1 cellular context compared by ENCODE assay signal in genomic region chr19:38704488-38705026, GRCh38.
TF ChIP-seq lines count a peak whose summit lies in the region.

No MANE protein-coding gene starts in this region.

TF ChIP-seq in GM23338, 12 proteins besides CTCF, POLR2A, EP300 and RAD21 (continued from another document):
- TF ChIP-seq ZNF462 (CRISPR knock-in tag; IDR thresholded peaks at IDR 0.05) = no peak
- TF ChIP-seq POLR2AphosphoS5 (IDR thresholded peaks at IDR 0.05; ENCODE audit: low read depth) = no peak
- TF ChIP-seq, protein P1, sequence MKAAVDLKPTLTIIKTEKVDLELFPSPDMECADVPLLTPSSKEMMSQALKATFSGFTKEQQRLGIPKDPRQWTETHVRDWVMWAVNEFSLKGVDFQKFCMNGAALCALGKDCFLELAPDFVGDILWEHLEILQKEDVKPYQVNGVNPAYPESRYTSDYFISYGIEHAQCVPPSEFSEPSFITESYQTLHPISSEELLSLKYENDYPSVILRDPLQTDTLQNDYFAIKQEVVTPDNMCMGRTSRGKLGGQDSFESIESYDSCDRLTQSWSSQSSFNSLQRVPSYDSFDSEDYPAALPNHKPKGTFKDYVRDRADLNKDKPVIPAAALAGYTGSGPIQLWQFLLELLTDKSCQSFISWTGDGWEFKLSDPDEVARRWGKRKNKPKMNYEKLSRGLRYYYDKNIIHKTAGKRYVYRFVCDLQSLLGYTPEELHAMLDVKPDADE (IDR thresholded peaks at IDR 0.05) = no peak
- TF ChIP-seq REST (IDR thresholded peaks at IDR 0.05; ENCODE audit: unreplicated experiment) = no peak
- TF ChIP-seq CREB1 (CRISPR knock-in tag; IDR thresholded peaks at IDR 0.05; ENCODE audit: low read depth) = no peak
- no peak for TF ChIP-seq NANOG (IDR thresholded peaks at IDR 0.05; ENCODE audit: borderline replicate concordance)
- no peak for TF ChIP-seq ZNF114 (CRISPR knock-in tag; IDR thresholded peaks at IDR 0.05)
TF ChIP-seq in GM23338: peak in this region for 0.
